In the genomic region with DNA sequence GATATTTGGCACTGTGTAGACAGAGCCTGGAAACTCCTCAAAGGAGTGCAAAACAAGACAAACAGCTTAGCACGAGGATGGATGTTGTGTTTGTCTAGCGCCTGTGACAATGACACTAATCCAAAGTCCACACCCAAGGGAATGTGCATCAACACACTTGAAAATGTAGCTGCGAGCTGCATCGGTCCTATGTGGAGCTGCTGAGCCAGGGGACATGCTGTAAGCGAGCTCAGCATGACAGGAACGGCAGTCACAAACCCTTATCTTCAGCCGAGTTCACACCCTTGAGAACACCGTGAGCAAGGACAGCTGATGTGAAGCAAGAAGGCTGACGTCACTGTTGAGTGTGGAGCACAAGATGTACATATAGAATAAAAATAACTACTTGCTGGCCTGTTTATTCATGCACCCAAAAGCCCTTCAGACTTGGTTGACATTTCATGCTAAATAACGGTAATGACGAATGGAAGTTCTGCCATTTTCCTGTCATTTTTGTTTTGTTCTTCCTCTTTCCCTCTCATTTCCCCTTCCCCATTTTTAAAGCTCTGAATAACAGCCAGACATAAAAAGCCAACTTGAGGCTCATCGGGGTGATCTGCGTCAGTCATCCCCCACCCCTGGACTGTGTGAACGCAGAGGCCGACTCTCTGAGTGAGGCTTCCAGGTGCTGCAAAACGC, we compare ENCODE assay signal across 1 cellular context.
A peak's percentile ranks its signal among the peaks of the same experiment; 100 is the strongest.
TF ChIP-seq lines count a peak whose summit lies in the region.

No MANE protein-coding gene starts in this region.

TF ChIP-seq in K562, 482 proteins besides CTCF, POLR2A, EP300 and RAD21 (continued from another document and continues in another):
- peak; percentile 54; the same call in 1 of the 2 replicates for TF ChIP-seq IRF9 (tag; IDR thresholded peaks at IDR 0.05)
- TF ChIP-seq NCOA2 (IDR thresholded peaks at IDR 0.05; ENCODE audit: partially characterized antibody in 2 of 2), result no peak
- TF ChIP-seq LCOR (CRISPR knock-in tag; IDR thresholded peaks at IDR 0.05), result no peak
- peak; percentile 65 for TF ChIP-seq CTBP1 (IDR thresholded peaks at IDR 0.05; ENCODE audit: borderline replicate concordance)
- no peak for TF ChIP-seq PHTF2 (CRISPR knock-in tag; IDR thresholded peaks at IDR 0.05)
- no peak for TF ChIP-seq STAG1 (CRISPR knock-in tag; IDR thresholded peaks at IDR 0.05; ENCODE audit: borderline replicate concordance)
- TF ChIP-seq CLOCK (CRISPR knock-in tag; IDR thresholded peaks at IDR 0.05; ENCODE audit: borderline replicate concordance), result no peak
- no peak for TF ChIP-seq EGR1 (conservative IDR thresholded peaks at IDR 0.05)
- no peak for TF ChIP-seq KAT2B (IDR thresholded peaks at IDR 0.05; ENCODE audit: low read depth, low read length)
- TF ChIP-seq, protein P1, sequence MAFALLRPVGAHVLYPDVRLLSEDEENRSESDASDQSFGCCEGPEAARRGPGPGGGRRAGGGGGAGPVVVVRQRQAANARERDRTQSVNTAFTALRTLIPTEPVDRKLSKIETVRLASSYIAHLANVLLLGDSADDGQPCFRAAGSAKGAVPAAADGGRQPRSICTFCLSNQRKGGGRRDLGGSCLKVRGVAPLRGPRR (CRISPR knock-in tag; IDR thresholded peaks at IDR 0.05), result no peak
- TF ChIP-seq NELFE (IDR thresholded peaks at IDR 0.05; ENCODE audit: insufficient read depth, insufficient read length), result no peak
- TF ChIP-seq SMARCC2 (IDR thresholded peaks at IDR 0.05; ENCODE audit: low read depth), result no peak
- TF ChIP-seq ATF2 (CRISPR knock-in tag; IDR thresholded peaks at IDR 0.05), result peak; percentile 70; the same call in 1 of the 2 replicates
- no peak for TF ChIP-seq EWSR1 (IDR thresholded peaks at IDR 0.05; ENCODE audit: borderline replicate concordance, low read depth, partially characterized antibody)
- TF ChIP-seq SRSF1 (IDR thresholded peaks at IDR 0.05; ENCODE audit: low read depth, low read length), result no peak
- no peak for TF ChIP-seq ZNF324 (CRISPR knock-in tag; IDR thresholded peaks at IDR 0.05)
- TF ChIP-seq MAFF (IDR thresholded peaks at IDR 0.05; ENCODE audit: low read length), result no peak
- TF ChIP-seq TBP (optimal IDR thresholded peaks at IDR 0.05; ENCODE audit: low read depth, low read length), result no peak
- no peak for TF ChIP-seq ARID4B (CRISPR knock-in tag; IDR thresholded peaks at IDR 0.05)
- TF ChIP-seq MNT (conservative IDR thresholded peaks at IDR 0.05), result no peak
- TF ChIP-seq RBM17 (IDR thresholded peaks at IDR 0.05; ENCODE audit: borderline replicate concordance, low read depth, low read length), result no peak
- TF ChIP-seq ZZZ3 (IDR thresholded peaks at IDR 0.05), result no peak
- TF ChIP-seq POLR2AphosphoS2 (IDR thresholded peaks at IDR 0.05; ENCODE audit: low read length), result no peak
- TF ChIP-seq SAFB (IDR thresholded peaks at IDR 0.05; ENCODE audit: borderline replicate concordance, low read depth, low read length), result no peak
- TF ChIP-seq CREB5 (CRISPR knock-in tag; IDR thresholded peaks at IDR 0.05), result no peak
- TF ChIP-seq FOXA3 (CRISPR knock-in tag; conservative IDR thresholded peaks at IDR 0.05 in 1 of 2, IDR thresholded peaks at IDR 0.05 in 1 of 2), result no peak
- TF ChIP-seq TAF7 (tag; IDR thresholded peaks at IDR 0.05), result no peak
- no peak for TF ChIP-seq ZNF318 (IDR thresholded peaks at IDR 0.05; ENCODE audit: borderline replicate concordance in 1 of 2, low read depth in 1 of 2)
- no peak for TF ChIP-seq ELF4 (CRISPR knock-in tag; IDR thresholded peaks at IDR 0.05)
- no peak for TF ChIP-seq RAD51 (IDR thresholded peaks at IDR 0.05; ENCODE audit: borderline replicate concordance, low read depth)
- no peak for TF ChIP-seq NFIC (IDR thresholded peaks at IDR 0.05)
- no peak for TF ChIP-seq SP2 (IDR thresholded peaks at IDR 0.05; ENCODE audit: extremely low read depth, low read depth, low read length, poor library complexity, severe bottlenecking)
- no peak for TF ChIP-seq KAT8 (IDR thresholded peaks at IDR 0.05; ENCODE audit: low read depth)
- TF ChIP-seq TFAM (CRISPR knock-in tag; conservative IDR thresholded peaks at IDR 0.05), result no peak
- no peak for TF ChIP-seq DACH1 (IDR thresholded peaks at IDR 0.05; ENCODE audit: partially characterized antibody)
